In the genomic region with DNA sequence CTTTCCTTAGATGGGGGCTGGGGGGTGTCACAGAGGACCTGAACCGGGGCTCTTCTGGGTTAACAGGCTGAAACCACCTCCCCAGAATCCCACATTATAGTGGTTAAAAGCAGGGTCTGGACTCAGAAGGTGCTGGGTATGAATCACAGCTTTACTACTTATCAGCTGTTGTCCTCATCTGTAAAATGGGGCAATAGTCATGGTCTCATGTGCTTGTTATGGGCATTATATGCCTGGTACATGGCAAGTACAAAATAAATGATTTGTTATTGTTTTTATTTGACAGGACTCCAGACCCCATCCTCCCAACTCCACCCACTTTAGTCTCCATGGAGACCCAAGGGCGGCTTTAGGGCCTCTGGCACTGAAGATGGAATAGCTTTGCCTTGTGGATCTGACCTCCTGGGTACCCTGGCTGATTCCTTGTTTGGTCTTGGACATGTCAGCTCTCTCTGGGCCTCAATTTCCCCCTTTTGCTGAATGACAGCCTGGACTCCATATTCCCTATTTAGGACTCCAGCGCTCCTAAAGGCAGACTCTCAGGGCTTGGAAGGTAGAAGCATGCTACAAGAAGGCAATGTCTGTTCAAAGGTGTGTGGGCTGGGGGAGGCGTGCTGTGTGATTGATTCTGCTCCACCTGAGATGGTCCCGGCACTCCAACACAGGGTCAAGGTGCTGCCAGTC, we compare ENCODE assay signal across 8 cellular contexts. TPM values are rescaled to one million over a fixed set of nuclear protein-coding genes. Genes with fewer than 3 reads are reported as not detected.
DNase-seq lines count a peak whose midpoint lies in the region; ATAC-seq and TF ChIP-seq lines count a peak whose summit lies in the region.

No MANE protein-coding gene starts in this region.

- peak overlapping the region; percentile 89 for H3K4me3 Mint-ChIP-seq in activated naive CD4-positive, alpha-beta T cell treated with anti-CD3 and anti-CD28 coated beads, Interleukin-2, amount 10 ng/mL, durations not matched to agents 7 days and 5 days
- H3K4me3 Mint-ChIP-seq in activated naive CD8-positive, alpha-beta T cell treated with anti-CD3 and anti-CD28 coated beads, Interleukin-2, amount 10 ng/mL, durations not matched to agents 7 days and 5 days, result peak overlapping the region; percentile 91

- peak overlapping the region; percentile 89 to 99 (median 98) for H3K27ac ChIP-seq in tibial nerve

- H3K27ac Mint-ChIP-seq in activated naive CD4-positive, alpha-beta T cell treated with anti-CD3 and anti-CD28 coated beads, Interleukin-2, amount 10 ng/mL, durations not matched to agents 7 days and 5 days, result peak overlapping the region; percentile 74
- H3K27ac Mint-ChIP-seq in activated naive CD8-positive, alpha-beta T cell treated with anti-CD3 and anti-CD28 coated beads, Interleukin-2, amount 10 ng/mL, durations not matched to agents 7 days and 5 days, result peak overlapping the region; percentile 85

- peaks cover 0 to 48% (median 34%) of the 10 kb centered on the region in 4 donors for H3K4me1 ChIP-seq in tibial nerve

- WGBS in tibial nerve, 2 donors, result 20 to 28% methylated on average over 5 of the region's 5 CpGs

- POLR2A ChIA-PET in activated naive CD8-positive, alpha-beta T cell treated with anti-CD3 and anti-CD28 coated beads, Interleukin-2, amount 10 ng/mL, durations not matched to agents 7 days and 5 days (lab: Charles Lee), result interaction anchor here (0.6 to 8.3 kb wide), 6 partner anchors 14 to 139 kb away, joined by 3 to 62 read pairs (median 4); partner anchors contain the start of genes MORC2, SELENOM and TUG1

- CTCF ChIA-PET in activated naive CD4-positive, alpha-beta T cell treated with anti-CD3 and anti-CD28 coated beads, Interleukin-2, amount 10 ng/mL, durations not matched to agents 7 days and 5 days (lab: Charles Lee), result interaction anchor here (0.6 to 3.7 kb wide), 3 partner anchors 133 to 318 kb away, joined by 3 to 22 read pairs (median 3); no protein-coding TSS in a partner anchor

- no peaks in the 10 kb centered on the region for H3K9me3 Mint-ChIP-seq in activated naive CD4-positive, alpha-beta T cell treated with anti-CD3 and anti-CD28 coated beads, Interleukin-2, amount 10 ng/mL, durations not matched to agents 7 days and 5 days
- no peaks in the 10 kb centered on the region for H3K9me3 Mint-ChIP-seq in activated naive CD8-positive, alpha-beta T cell treated with anti-CD3 and anti-CD28 coated beads, Interleukin-2, amount 10 ng/mL, durations not matched to agents 7 days and 5 days

- H3K9me3 ChIP-seq in tibial nerve, result no peaks in the 10 kb centered on the region

- peak overlapping the region; percentile 62 to 80 (median 69) for H3K4me3 ChIP-seq in tibial nerve

- peaks cover 42% of the 10 kb centered on the region for H3K4me1 Mint-ChIP-seq in activated naive CD4-positive, alpha-beta T cell treated with anti-CD3 and anti-CD28 coated beads, Interleukin-2, amount 10 ng/mL, durations not matched to agents 7 days and 5 days
- peaks cover 30% of the 10 kb centered on the region for H3K4me1 Mint-ChIP-seq in activated naive CD8-positive, alpha-beta T cell treated with anti-CD3 and anti-CD28 coated beads, Interleukin-2, amount 10 ng/mL, durations not matched to agents 7 days and 5 days

- DNase-seq in activated naive CD4-positive, alpha-beta T cell treated with anti-CD3 and anti-CD28 coated beads, Interleukin-2, amount 10 ng/mL, durations not matched to agents 7 days and 5 days, result no peak
- no peak for DNase-seq in activated naive CD4-positive, alpha-beta T cell (lab: John Stamatoyannopoulos, UW)
- DNase-seq in activated naive CD8-positive, alpha-beta T cell treated with anti-CD3 and anti-CD28 coated beads, Interleukin-2, amount 10 ng/mL, durations not matched to agents 7 days and 5 days, result no peak
- DNase-seq in left kidney (ENCODE audit: low read depth, low spot score) (peak; percentile 55), tibial nerve (ENCODE audit: low spot score in 2 of 2) (no peak), anterior cingulate cortex (lab: John Stamatoyannopoulos, UW) (no peak)

- TF ChIP-seq EP300 in tibial nerve (IDR thresholded peaks at IDR 0.05), result no peak

- TF ChIP-seq POLR2A in tibial nerve (IDR thresholded peaks at IDR 0.05), result no peak

- H3K36me3 Mint-ChIP-seq in activated naive CD4-positive, alpha-beta T cell treated with anti-CD3 and anti-CD28 coated beads, Interleukin-2, amount 10 ng/mL, durations not matched to agents 7 days and 5 days, result peaks cover 2% of the 10 kb centered on the region
- no peaks in the 10 kb centered on the region for H3K36me3 Mint-ChIP-seq in activated naive CD8-positive, alpha-beta T cell treated with anti-CD3 and anti-CD28 coated beads, Interleukin-2, amount 10 ng/mL, durations not matched to agents 7 days and 5 days

- no peaks in the 10 kb centered on the region for H3K27me3 ChIP-seq in tibial nerve

- H3K36me3 ChIP-seq in tibial nerve, result no peaks in the 10 kb centered on the region

- no peak for ATAC-seq in activated naive CD8-positive, alpha-beta T cell treated with anti-CD3 and anti-CD28 coated beads, Interleukin-2, amount 10 ng/mL, durations not matched to agents 7 days and 5 days (ENCODE audit: low read depth)
- ATAC-seq in GM19351 (IDR thresholded peaks at IDR 0.05; ENCODE audit: unreplicated experiment), result no peak
- no peak for ATAC-seq in GM21390 (IDR thresholded peaks at IDR 0.05; ENCODE audit: unreplicated experiment)

- H3K27me3 Mint-ChIP-seq in activated naive CD4-positive, alpha-beta T cell treated with anti-CD3 and anti-CD28 coated beads, Interleukin-2, amount 10 ng/mL, durations not matched to agents 7 days and 5 days, result peaks cover 18% of the 10 kb centered on the region
- no peaks in the 10 kb centered on the region for H3K27me3 Mint-ChIP-seq in activated naive CD8-positive, alpha-beta T cell treated with anti-CD3 and anti-CD28 coated beads, Interleukin-2, amount 10 ng/mL, durations not matched to agents 7 days and 5 days

- no peak for TF ChIP-seq CTCF in tibial nerve (IDR thresholded peaks at IDR 0.05)

RNA-seq across cellular contexts. Expression of gene SMTN, which starts 0.8 kb away (rescaled TPM):
- total RNA-seq in activated naive CD8-positive, alpha-beta T cell treated with anti-CD3 and anti-CD28 coated beads, Interleukin-2, amount 10 ng/mL, durations not matched to agents 7 days and 5 days, result 10 to 100 TPM; 39.9 to 45.8 TPM
- total RNA-seq in tibial nerve, result 100 to 1,000 TPM; 173 to 294 (median 253) TPM

RNA-seq across cellular contexts. Expression of gene SELENOM, which starts 27.1 kb away (rescaled TPM):
- 10 to 100 TPM; 17.3 to 24.6 TPM for total RNA-seq in activated naive CD8-positive, alpha-beta T cell treated with anti-CD3 and anti-CD28 coated beads, Interleukin-2, amount 10 ng/mL, durations not matched to agents 7 days and 5 days
- 100 to 1,000 TPM; 591 to 706 (median 650) TPM for total RNA-seq in tibial nerve

RNA-seq across cellular contexts. Expression of gene INPP5J, which starts 42.5 kb away (rescaled TPM):
- total RNA-seq in activated naive CD8-positive, alpha-beta T cell treated with anti-CD3 and anti-CD28 coated beads, Interleukin-2, amount 10 ng/mL, durations not matched to agents 7 days and 5 days, result under 1 TPM; 0.31 to 0.39 TPM
- total RNA-seq in tibial nerve, result 1 to 10 TPM in 1 of 4 donors, under 1 TPM in 3; 0.20 to 1.0 (median 0.67) TPM

Comparison
In these comparisons a context has a peak if more than half of its experiments do, and no peak if none do; other contexts are left out.
1. RNA of gene SELENOM, which starts 27.1 kb away (total RNA-seq): 591 to 706 TPM in tibial nerve; 17.3 to 24.6 TPM in activated naive CD8-positive, alpha-beta T cell treated with anti-CD3 and anti-CD28 coated beads, Interleukin-2, amount 10 ng/mL, durations not matched to agents 7 days and 5 days; every median in the first group is over 10 times any median in the second.